ENCODE assay signal across 21 cellular contexts in genomic region chr14:95363468-95363954, GRCh38. TPM values are rescaled to one million over a fixed set of nuclear protein-coding genes. Genes with fewer than 3 reads are reported as not detected.
A peak's percentile ranks its signal among the peaks of the same experiment; 100 is the strongest.
DNase-seq lines count a peak whose midpoint lies in the region; ATAC-seq, FAIRE-seq and TF ChIP-seq lines count a peak whose summit lies in the region.
"Had no signal": no experiment of that assay in that cellular context is flagged by ENCODE, and none has a peak within 500 bp of the region (broad histone marks: within the 10 kb centered on the region; RNA-seq: fewer than 3 reads in every experiment).

No MANE protein-coding gene starts in this region.

- H3K4ac ChIP-seq in H1 (replicated peaks; ENCODE audit: insufficient read length, low read depth, low read length) (no peak overlapping the region), trophoblast cell (ENCODE audit: low read depth, low read length) (no peak overlapping the region)

- H2BK5ac ChIP-seq in H1 (ENCODE audit: low read depth, low read length), result 0 out of 2 replicates have a peak overlapping the region, but pooled peaks have one; percentile 7
- no peak overlapping the region for H2BK5ac ChIP-seq in trophoblast cell (ENCODE audit: low read depth, low read length, poor library complexity)

- H2BK120ac ChIP-seq in H1 (replicated peaks; ENCODE audit: low read depth, low read length), result no peak overlapping the region
- no peak overlapping the region for H2BK120ac ChIP-seq in trophoblast cell (ENCODE audit: insufficient read depth, low read length, poor library complexity)

- peak; percentile 55 for ATAC-seq in GM18868 (IDR thresholded peaks at IDR 0.05; ENCODE audit: unreplicated experiment)
- ATAC-seq: SK-N-SH treated with all-trans-retinoic acid at 6 μM for 48 hours had no signal

- H3K18ac ChIP-seq in H1 (ENCODE audit: extremely low read depth, low read length), result no peak overlapping the region
- H3K18ac ChIP-seq in trophoblast cell (ENCODE audit: low read length), result no peak overlapping the region

- H4K8ac ChIP-seq in H1 (ENCODE audit: extremely low read depth, insufficient read depth, low read length) (no peak overlapping the region; the same call in 1 of the 2 replicates), trophoblast cell (ENCODE audit: low read depth, low read length) (no peak overlapping the region)

- no peak overlapping the region for H3K9ac ChIP-seq in H1 (replicated peaks in 1 of 4; ENCODE audit: extremely low read depth in 1 of 4, low read depth in 3 of 4, low read length in 3 of 4)
- H3K9ac ChIP-seq in trophoblast cell (ENCODE audit: low read length), result no peak overlapping the region
- H3K9ac ChIP-seq: GM23248 had no signal

- H3K23me2 ChIP-seq in H1 (ENCODE audit: low read depth, low read length), result peaks cover 4% of the 10 kb centered on the region; the same call in 1 of the 2 replicates

- no peaks in the 10 kb centered on the region for H4K20me1 ChIP-seq in H1 (replicated peaks in 1 of 2; ENCODE audit: control insufficient read depth in 1 of 2, insufficient read depth in 2 of 2, low read length in 2 of 2)

- H3K4me1 ChIP-seq in H1 (replicated peaks in 1 of 4; ENCODE audit: control insufficient read depth in 3 of 4, insufficient read depth in 4 of 4, low read length in 3 of 4) (peaks cover 7 to 31% (median 19%) of the 10 kb centered on the region in 4 experiments), testis (peaks cover 12% of the 10 kb centered on the region), trophoblast cell (ENCODE audit: control insufficient read depth in 1 of 2, insufficient read depth in 2 of 2, low read length in 2 of 2) (peaks cover 2 to 8% of the 10 kb centered on the region in 2 experiments)
- H3K4me1 ChIP-seq: BE2C had no signal

- DNase-seq in activated CD8-positive, alpha-beta memory T cell treated with anti-CD3 and anti-CD28 coated beads for 24 hours, result peak; percentile 38
- no peak for DNase-seq in activated CD8-positive, alpha-beta memory T cell treated with anti-CD3 and anti-CD28 coated beads, Interleukin-2, amount 50 U/mL, for 48 hours
- DNase-seq in H1 (ENCODE audit: low read depth in 1 of 2, low spot score in 2 of 2), result peak in 1 of 2 experiments; percentile 36
- DNase-seq in testis, result peak; percentile 71
- DNase-seq in NCI-H510A (lab: John Stamatoyannopoulos, UW), result no peak
- DNase-seq in trophoblast cell, result no peak
- no peak for DNase-seq in activated naive CD4-positive, alpha-beta T cell treated with anti-CD3 and anti-CD28 coated beads, Interleukin-2, amount 50 U/mL, for 16 hours
- DNase-seq: BE2C; CD8-positive, alpha-beta memory T cell; DMS79; GM23248; MM.1S; NCI-H1105; NCI-H1694 treated with DMSO at 0.1 percent for 48 hours; NCI-H226; NCI-H526 treated with DMSO at 0.1 percent for 48 hours; SHP77 treated with DMSO at 0.1 percent for 48 hours had no signal

- 91% methylated on average over 11 of the region's 11 CpGs; no CpG with 5 or more reads in 1 of the 2 experiments for WGBS in H1 (ENCODE audit: extremely low coverage in 1 of 2, insufficient coverage in 1 of 2, insufficient read length in 1 of 2, insufficient replicate concordance in 2 of 2, low coverage in 1 of 2, low lambda C conversion rate in 2 of 2, missing lambda C conversion rate in 1 of 2), 2 experiments
- 63 to 71% methylated on average over 7 to 11 of the region's 11 CpGs for WGBS in testis, 2 donors
- no CpG with 5 or more reads among the region's 11 CpGs for WGBS in trophoblast cell (ENCODE audit: extremely low coverage, insufficient coverage, insufficient read length)

- H2BK15ac ChIP-seq in H1 (ENCODE audit: low read length), result no peak overlapping the region

- H3K79me2 ChIP-seq in H1 (ENCODE audit: control insufficient read depth in 1 of 2, insufficient read depth in 2 of 2, low read length in 2 of 2), result no peaks in the 10 kb centered on the region
- H3K79me2 ChIP-seq in trophoblast cell (ENCODE audit: control insufficient read depth, insufficient read depth, low read length, poor library complexity), result no peaks in the 10 kb centered on the region

- H3K9me3 ChIP-seq in H1 (ENCODE audit: insufficient read depth in 2 of 2, low read depth in 1 of 2, low read length in 1 of 2) (no peaks in the 10 kb centered on the region), testis (no peaks in the 10 kb centered on the region), trophoblast cell (ENCODE audit: insufficient read depth, low read depth, low read length) (peaks cover 2% of the 10 kb centered on the region)
- H3K9me3 ChIP-seq: BE2C had no signal

- H2AK5ac ChIP-seq in H1 (ENCODE audit: low read depth, low read length), result no peak overlapping the region
- no peak overlapping the region for H2AK5ac ChIP-seq in trophoblast cell (ENCODE audit: low read length)

- peak overlapping the region; percentile 9; the same call in 1 of the 2 replicates for H2BK20ac ChIP-seq in H1 (ENCODE audit: low read length)

- no peak for TF ChIP-seq EP300 in H1 (IDR thresholded peaks at IDR 0.05; ENCODE audit: borderline replicate concordance in 1 of 2, low read depth in 2 of 2, low read length in 2 of 2)

- TF ChIP-seq CTCF in H1 (IDR thresholded peaks at IDR 0.05; ENCODE audit: control extremely low read depth in 1 of 3, insufficient read depth in 1 of 3, low read depth in 1 of 3, low read length in 3 of 3), result no peak
- TF ChIP-seq CTCF in testis (IDR thresholded peaks at IDR 0.05), result no peak

- FAIRE-seq in H1 (lab: Jason Lieb, UNC), result no peak
- FAIRE-seq: D721Med had no signal

- H2BK12ac ChIP-seq in H1 (ENCODE audit: low read depth, low read length), result 0 out of 2 replicates have a peak overlapping the region, but pooled peaks have one; percentile 3
- H2BK12ac ChIP-seq in trophoblast cell (ENCODE audit: low read length), result no peak overlapping the region

- peaks cover 0 to 2% (median 0%) of the 10 kb centered on the region in 4 experiments; a peak in 3 of 7 replicates for H3K27me3 ChIP-seq in H1 (replicated peaks in 1 of 4; ENCODE audit: control insufficient read depth in 3 of 4, extremely low read depth in 1 of 4, insufficient read depth in 3 of 4, low read length in 3 of 4)
- no peaks in the 10 kb centered on the region for H3K27me3 ChIP-seq in testis
- no peaks in the 10 kb centered on the region for H3K27me3 ChIP-seq in trophoblast cell (ENCODE audit: insufficient read depth, low read length)
- H3K27me3 ChIP-seq: BE2C had no signal

- CTCF ChIA-PET in H1 (lab: Charles Lee; ENCODE audit: partially characterized antibody), result interaction anchor here (1.5 kb wide), 1 partner anchor 67 kb away, joined by 3 read pairs; no protein-coding TSS in a partner anchor

- H2AFZ ChIP-seq in H1 (ENCODE audit: low read length) (no peak overlapping the region; the same call in 1 of the 2 replicates), trophoblast cell (ENCODE audit: insufficient read depth, low read length, poor library complexity) (no peak overlapping the region)
- H2AFZ ChIP-seq: GM23248 had no signal

- no peaks in the 10 kb centered on the region for H3K79me1 ChIP-seq in H1 (ENCODE audit: low read depth, low read length)
- no peaks in the 10 kb centered on the region for H3K79me1 ChIP-seq in trophoblast cell (ENCODE audit: low read length)

- H3K14ac ChIP-seq in H1 (ENCODE audit: insufficient read length) (no peak overlapping the region), trophoblast cell (ENCODE audit: low read length) (no peak overlapping the region)

- POLR2A ChIA-PET in H1 (lab: Charles Lee; ENCODE audit: partially characterized antibody), result interaction anchor here (3.7 kb wide), 1 partner anchor 8 kb away, joined by 38 read pairs; no protein-coding TSS in a partner anchor

- H3K4me3 ChIP-seq in H1 (ENCODE audit: extremely low read depth in 1 of 4, insufficient read depth in 2 of 4, low read depth in 3 of 4, low read length in 4 of 4) (no peak overlapping the region), testis (no peak overlapping the region), trophoblast cell (ENCODE audit: low read depth, low read length) (no peak overlapping the region)
- H3K4me3 ChIP-seq: GM23248 had no signal

- H3K4me2 ChIP-seq in H1 (ENCODE audit: insufficient read depth in 1 of 2, low read depth in 2 of 2, low read length in 2 of 2) (no peak overlapping the region), trophoblast cell (ENCODE audit: low read length) (no peak overlapping the region)

- no peaks in the 10 kb centered on the region for H3K36me3 ChIP-seq in H1 (ENCODE audit: control insufficient read depth in 2 of 4, insufficient read depth in 4 of 4, low read length in 3 of 4)
- no peaks in the 10 kb centered on the region for H3K36me3 ChIP-seq in testis (ENCODE audit: low read depth, missing control alignments)
- H3K36me3 ChIP-seq in trophoblast cell (ENCODE audit: control insufficient read depth in 1 of 2, insufficient read depth in 2 of 2, low read length in 2 of 2), result no peaks in the 10 kb centered on the region
- H3K36me3 ChIP-seq: BE2C had no signal

- intact Hi-C loops in testis (cut with DNase I; ENCODE audit: low total_unique reads), result no loop called here

- H3K23ac ChIP-seq in H1 (ENCODE audit: insufficient read length) (no peak overlapping the region), trophoblast cell (ENCODE audit: low read length) (no peak overlapping the region)

- H3K27ac ChIP-seq in H1 (ENCODE audit: low read depth, low read length), result no peak overlapping the region
- no peak overlapping the region for H3K27ac ChIP-seq in testis
- no peak overlapping the region for H3K27ac ChIP-seq in trophoblast cell (ENCODE audit: low read depth, low read length)
- H3K27ac ChIP-seq: 22Rv1, GM23248 had no signal

- H3K56ac ChIP-seq in H1 (replicated peaks; ENCODE audit: insufficient read length, low read depth, low read length), result no peak overlapping the region

- TF ChIP-seq POLR2A in H1 (IDR thresholded peaks at IDR 0.05; ENCODE audit: control extremely low read depth in 1 of 2, low read depth in 2 of 2, low read length in 2 of 2) (no peak), testis (IDR thresholded peaks at IDR 0.05) (no peak)

- H4K91ac ChIP-seq in H1 (replicated peaks; ENCODE audit: insufficient read length, low read length) (no peak overlapping the region), trophoblast cell (ENCODE audit: low read depth, low read length) (no peak overlapping the region)

- H4K5ac ChIP-seq in H1 (ENCODE audit: insufficient read length, low read depth, low read length), result no peak overlapping the region

- no peak for TF ChIP-seq RAD21 in H1 (IDR thresholded peaks at IDR 0.05 in 1 of 2, conservative IDR thresholded peaks at IDR 0.05 in 1 of 2; ENCODE audit: low read depth in 2 of 2, low read length in 2 of 2)

- H4K12ac ChIP-seq in trophoblast cell (ENCODE audit: low read depth, low read length), result no peak overlapping the region

RNA-seq across cellular contexts. Expression of gene CLMN, which starts 43.8 kb away (rescaled TPM):
- total RNA-seq in H1 (2021; fragmentation: NEBNext Ultra II Directional; extraction: Animal tissue kit (Norgen Biotek cat#: 25700)), result 7.6 and 8.2 TPM in 2 replicates
- polyA plus RNA-seq in H1 (2011; rRNA removed) (1.4 and 1.6 TPM in 2 replicates), testis (ENCODE audit: insufficient read depth, low read depth, low replicate concordance) (134 TPM)
- polyA plus RNA-seq in H1 (2011; cell fraction: cytosol; rRNA removed), result 2.3 TPM
- 5.6 TPM for polyA plus RNA-seq in H1 (2011; cell fraction: nucleus; rRNA removed)
- 3.4 to 4.8 TPM (median 4.7 TPM) in 4 replicates for polyA plus RNA-seq in H1 (2012, experiment 1 of 2)
- polyA plus RNA-seq in H1 (2012, experiment 2 of 2), result 1.5 TPM
- 3.2 TPM for polyA plus RNA-seq in H1 (2013, experiment 1 of 2)
- polyA plus RNA-seq in H1 (2013, experiment 2 of 2), result 3.0 TPM
- 3.8 and 9.6 TPM in 2 replicates for polyA minus RNA-seq in H1 (2011; rRNA and poly(A)+ RNA removed)
- polyA minus RNA-seq in H1 (2011; cell fraction: cytosol; rRNA and poly(A)+ RNA removed), result 2.9 TPM
- polyA minus RNA-seq in H1 (2011; cell fraction: nucleus; rRNA and poly(A)+ RNA removed), result 5.8 TPM
- 10 to 100 TPM; 35.9 to 68.0 TPM for total RNA-seq in testis
- 7.4 and 7.6 TPM in 2 replicates for polyA plus RNA-seq in trophoblast cell (2013)

Comparison
In these comparisons a context has a peak if more than half of its experiments do, and no peak if none do; other contexts are left out.
1. DNase-seq: peak in activated CD8-positive, alpha-beta memory T cell treated with anti-CD3 and anti-CD28 coated beads for 24 hours (single experiment) and testis (single experiment); none in activated CD8-positive, alpha-beta memory T cell treated with anti-CD3 and anti-CD28 coated beads, Interleukin-2, amount 50 U/mL, for 48 hours (single experiment), NCI-H510A (single experiment), trophoblast cell (0 of 2) and activated naive CD4-positive, alpha-beta T cell treated with anti-CD3 and anti-CD28 coated beads, Interleukin-2, amount 50 U/mL, for 16 hours (single experiment).